In the genomic region with DNA sequence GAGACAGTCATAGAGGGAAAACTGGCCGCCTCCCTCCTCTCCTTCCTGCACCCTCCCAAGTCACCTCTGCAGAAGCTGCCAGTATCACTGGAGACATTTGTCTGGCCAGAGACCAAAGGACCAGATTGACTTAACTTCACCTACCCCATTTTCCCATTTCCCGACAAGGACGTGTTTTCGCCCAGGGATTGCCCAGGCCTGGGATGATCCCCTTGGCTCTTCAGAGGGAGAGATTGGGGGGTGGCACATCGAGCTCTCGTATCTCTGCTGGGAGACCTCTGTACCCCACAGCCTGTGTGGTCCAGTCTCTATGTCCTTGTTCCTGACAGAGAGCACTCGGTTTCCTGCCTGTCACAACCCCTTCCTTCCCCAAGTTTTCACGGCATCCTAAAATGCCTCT, we compare ENCODE assay signal across 26 cellular contexts. TPM values are rescaled to one million over a fixed set of nuclear protein-coding genes. Genes with fewer than 3 reads are reported as not detected.
DNase-seq lines count a peak whose midpoint lies in the region; ATAC-seq, FAIRE-seq and TF ChIP-seq lines count a peak whose summit lies in the region.
"Had no signal": no experiment of that assay in that cellular context is flagged by ENCODE, and none has a peak within 500 bp of the region (broad histone marks: within the 10 kb centered on the region; RNA-seq: fewer than 3 reads in every experiment).

No MANE protein-coding gene starts in this region.

- H2BK20ac ChIP-seq in H9 (ENCODE audit: low read depth, low read length, poor library complexity, severe bottlenecking) (no peak overlapping the region), H1 (ENCODE audit: low read length) (no peak overlapping the region)

- peaks cover 13% of the 10 kb centered on the region; the same call in 1 of the 2 replicates for H3K4me1 ChIP-seq in H9 (ENCODE audit: insufficient read depth, low read length)
- peaks cover 16 to 51% (median 27%) of the 10 kb centered on the region in 4 experiments for H3K4me1 ChIP-seq in H1 (replicated peaks in 1 of 4; ENCODE audit: control insufficient read depth in 3 of 4, insufficient read depth in 4 of 4, low read length in 3 of 4)
- peaks cover 56 to 87% of the 10 kb centered on the region in 2 donors for H3K4me1 ChIP-seq in gastrocnemius medialis
- peaks cover 11% of the 10 kb centered on the region for H3K4me1 ChIP-seq in ovary (ENCODE audit: insufficient read depth)

- H3K27me3 Mint-ChIP-seq in H9 (ENCODE audit: low read depth) (no peaks in the 10 kb centered on the region), neural crest cell (ENCODE audit: low read depth) (peaks cover 10% of the 10 kb centered on the region)

- no peak overlapping the region for H4K91ac ChIP-seq in H9 (ENCODE audit: insufficient read length, low read depth, low read length)
- no peak overlapping the region for H4K91ac ChIP-seq in H1 (replicated peaks; ENCODE audit: insufficient read length, low read length)

- no peak overlapping the region for H3K14ac ChIP-seq in H9 (ENCODE audit: insufficient read depth, low read length)
- no peak overlapping the region for H3K14ac ChIP-seq in H1 (ENCODE audit: insufficient read length)

- H3K27ac Mint-ChIP-seq in H9 (peak overlapping the region; percentile 86 to 95 (median 93); a peak in 5 of 7 replicates), neural crest cell (ENCODE audit: unreplicated experiment) (peak overlapping the region; percentile 35)

- H3K9me3 Mint-ChIP-seq in H9 (no peaks in the 10 kb centered on the region), neural crest cell (no peaks in the 10 kb centered on the region)
- H3K9me3 Mint-ChIP-seq: CD4-positive, alpha-beta memory T cell had no signal

- H3K79me1 ChIP-seq in H9 (ENCODE audit: insufficient read depth, low read depth, low read length, poor library complexity, severe bottlenecking) = peaks cover 21% of the 10 kb centered on the region
- H3K79me1 ChIP-seq in H1 (ENCODE audit: low read depth, low read length) = peaks cover 41% of the 10 kb centered on the region

- no peak overlapping the region for H3K27ac ChIP-seq in H9 (ENCODE audit: insufficient read length, low read depth, low read length)
- no peak overlapping the region for H3K27ac ChIP-seq in H1 (ENCODE audit: low read depth, low read length)
- H3K27ac ChIP-seq in gastrocnemius medialis = peak overlapping the region; percentile 17 to 94 (median 57)
- H3K27ac ChIP-seq in ovary = no peak overlapping the region
- H3K27ac ChIP-seq: HL-60, PC-9 had no signal

- TF ChIP-seq EP300 in H1 (IDR thresholded peaks at IDR 0.05; ENCODE audit: borderline replicate concordance in 1 of 2, low read depth in 2 of 2, low read length in 2 of 2) (no peak), ovary (IDR thresholded peaks at IDR 0.05) (no peak)

- H4K20me1 ChIP-seq in H9 (ENCODE audit: control insufficient read depth, insufficient read depth, insufficient read length) (peaks cover 4% of the 10 kb centered on the region), H1 (replicated peaks in 1 of 2; ENCODE audit: control insufficient read depth in 1 of 2, insufficient read depth in 2 of 2, low read length in 2 of 2) (peaks cover 17 to 40% of the 10 kb centered on the region in 2 experiments)

- H3K27me3 ChIP-seq in H9 (ENCODE audit: insufficient read depth, low read length) = no peaks in the 10 kb centered on the region
- no peaks in the 10 kb centered on the region for H3K27me3 ChIP-seq in H1 (replicated peaks in 1 of 4; ENCODE audit: control insufficient read depth in 3 of 4, extremely low read depth in 1 of 4, insufficient read depth in 3 of 4, low read length in 3 of 4)
- H3K27me3 ChIP-seq in gastrocnemius medialis = no peaks in the 10 kb centered on the region
- no peaks in the 10 kb centered on the region for H3K27me3 ChIP-seq in ovary

- no peak overlapping the region for H3K56ac ChIP-seq in H9 (ENCODE audit: insufficient read length, low read depth, low read length)
- no peak overlapping the region for H3K56ac ChIP-seq in H1 (replicated peaks; ENCODE audit: insufficient read length, low read depth, low read length)

- FAIRE-seq in H1 (lab: Jason Lieb, UNC) = no peak
- FAIRE-seq: A204.1, GM12878 had no signal

- CTCF ChIA-PET in H1 (lab: Charles Lee; ENCODE audit: partially characterized antibody) = interaction anchor here (2.2 to 15.8 kb wide), 5 partner anchors 13 to 30 kb away, joined by 6 to 119 read pairs (median 56); no protein-coding TSS in a partner anchor

- WGBS in H9 (ENCODE audit: extremely low coverage, insufficient read length, low lambda C conversion rate) = no CpG with 5 or more reads among the region's 8 CpGs
- 94% methylated on average over 8 of the region's 8 CpGs; no CpG with 5 or more reads in 1 of the 2 experiments for WGBS in H1 (ENCODE audit: extremely low coverage in 1 of 2, insufficient coverage in 1 of 2, insufficient read length in 1 of 2, insufficient replicate concordance in 2 of 2, low coverage in 1 of 2, low lambda C conversion rate in 2 of 2, missing lambda C conversion rate in 1 of 2), 2 experiments
- WGBS in ovary, 3 donors = 88 to 90% (median 89%) methylated on average over 8 of the region's 8 CpGs

- no peak for TF ChIP-seq RAD21 in H1 (IDR thresholded peaks at IDR 0.05 in 1 of 2, conservative IDR thresholded peaks at IDR 0.05 in 1 of 2; ENCODE audit: low read depth in 2 of 2, low read length in 2 of 2)

- no peak overlapping the region for H2BK12ac ChIP-seq in H9 (ENCODE audit: insufficient read length, low read depth, low read length)
- H2BK12ac ChIP-seq in H1 (ENCODE audit: low read depth, low read length) = no peak overlapping the region

- H3K36me3 ChIP-seq in H1 (ENCODE audit: control insufficient read depth in 2 of 4, insufficient read depth in 4 of 4, low read length in 3 of 4) (peaks cover 3 to 72% (median 9%) of the 10 kb centered on the region in 4 experiments; a peak in 7 of 8 replicates), gastrocnemius medialis (peaks cover 0 to 14% of the 10 kb centered on the region in 2 donors), ovary (no peaks in the 10 kb centered on the region)

- H3K36me3 Mint-ChIP-seq in H9 (ENCODE audit: insufficient read depth in 1 of 3, low read depth in 3 of 3) (peaks cover 33 to 77% (median 52%) of the 10 kb centered on the region in 3 experiments), neural crest cell (ENCODE audit: low read depth) (peaks cover 27% of the 10 kb centered on the region)
- H3K36me3 Mint-ChIP-seq: CD4-positive, alpha-beta memory T cell had no signal

- H2AFZ ChIP-seq in H9 (ENCODE audit: low read length) (no peak overlapping the region), H1 (ENCODE audit: low read length) (no peak overlapping the region)
- H2AFZ ChIP-seq: PC-9 had no signal

- in situ Hi-C loops in gastrocnemius medialis (cut with MboI; ENCODE audit: low sequenced_read_pairs in 4 of 4) = loop anchor here in 1 of 4 donors (25.0 kb wide), 1 partner anchor 930 kb away; no protein-coding TSS in a partner anchor

- no peak overlapping the region for H3K9ac ChIP-seq in H9 (ENCODE audit: extremely low read depth, insufficient read length, low read length)
- H3K9ac ChIP-seq in H1 (replicated peaks in 1 of 4; ENCODE audit: extremely low read depth in 1 of 4, low read depth in 3 of 4, low read length in 3 of 4) = no peak overlapping the region

- no peaks in the 10 kb centered on the region for H3K23me2 ChIP-seq in H9 (ENCODE audit: insufficient read length, low read depth, low read length, poor library complexity, severe bottlenecking)
- no peaks in the 10 kb centered on the region for H3K23me2 ChIP-seq in H1 (ENCODE audit: low read depth, low read length)

- H3K4me3 Mint-ChIP-seq in H9 (no peak overlapping the region), neural crest cell (peak overlapping the region; percentile 72)
- H3K4me3 Mint-ChIP-seq: CD4-positive, alpha-beta memory T cell had no signal

- no peak for TF ChIP-seq CTCF in H9 (conservative IDR thresholded peaks at IDR 0.05)
- no peak for TF ChIP-seq CTCF in H1 (IDR thresholded peaks at IDR 0.05; ENCODE audit: control extremely low read depth in 1 of 3, insufficient read depth in 1 of 3, low read depth in 1 of 3, low read length in 3 of 3)
- no peak for TF ChIP-seq CTCF in neural crest cell (conservative IDR thresholded peaks at IDR 0.05)
- TF ChIP-seq CTCF in gastrocnemius medialis (IDR thresholded peaks at IDR 0.05 in 4 of 5, conservative IDR thresholded peaks at IDR 0.05 in 1 of 5) = no peak
- TF ChIP-seq CTCF in ovary (IDR thresholded peaks at IDR 0.05) = no peak

- no peak overlapping the region for H3K4me3 ChIP-seq in H1 (ENCODE audit: extremely low read depth in 1 of 4, insufficient read depth in 2 of 4, low read depth in 3 of 4, low read length in 4 of 4)
- no peak overlapping the region for H3K4me3 ChIP-seq in gastrocnemius medialis
- no peak overlapping the region for H3K4me3 ChIP-seq in ovary
- H3K4me3 ChIP-seq: GM12878, PC-9 had no signal

- POLR2A ChIA-PET in H1 (lab: Charles Lee; ENCODE audit: partially characterized antibody) = interaction anchor here (0.8 to 1.0 kb wide), 2 partner anchors 8 to 15 kb away, joined by 3 read pairs; no protein-coding TSS in a partner anchor

- no peak for DNase-seq in H9
- DNase-seq in H1 (ENCODE audit: low read depth in 1 of 2, low spot score in 2 of 2) = no peak
- no peak for DNase-seq in neural crest cell (ENCODE audit: low read depth, low spot score)
- no peak for DNase-seq in gastrocnemius medialis
- DNase-seq in DMS 273 treated with DMSO at 0.1 percent for 48 hours (lab: John Stamatoyannopoulos, UW) = no peak
- no peak for DNase-seq in ovary
- DNase-seq in NCI-H82 treated with DMSO at 0.1 percent for 48 hours (lab: John Stamatoyannopoulos, UW; ENCODE audit: unreplicated experiment) = no peak
- DNase-seq in sciatic nerve (ENCODE audit: low spot score) = no peak
- DNase-seq: Calu3; CD4-positive, alpha-beta memory T cell; DMS53; EL; IMR-90; NCI-H1417; NCI-H187; NCI-H2107; NCI-H2227 treated with DMSO at 0.1 percent for 48 hours; NCI-H510A treated with DMSO at 0.1 percent for 48 hours; NCI-H82; PC-9 had no signal

- H3T11ph ChIP-seq in H9 (ENCODE audit: low read length) = no peak overlapping the region

- H3K9me3 ChIP-seq in H9 (ENCODE audit: control insufficient read depth, low read depth, low read length) (no peaks in the 10 kb centered on the region), H1 (ENCODE audit: insufficient read depth in 2 of 2, low read depth in 1 of 2, low read length in 1 of 2) (no peaks in the 10 kb centered on the region), gastrocnemius medialis (no peaks in the 10 kb centered on the region), ovary (no peaks in the 10 kb centered on the region)

- H3K4me2 ChIP-seq in H9 (ENCODE audit: insufficient read depth, insufficient read length, low read length) (no peak overlapping the region), H1 (ENCODE audit: insufficient read depth in 1 of 2, low read depth in 2 of 2, low read length in 2 of 2) (no peak overlapping the region; a peak in 1 of 4 replicates)
- H3K4me2 ChIP-seq: PC-9 had no signal

- H2AK5ac ChIP-seq in H9 (ENCODE audit: insufficient read length, low read length) (no peak overlapping the region), H1 (ENCODE audit: low read depth, low read length) (no peak overlapping the region)

- H4K8ac ChIP-seq in H9 (replicated peaks; ENCODE audit: insufficient read length, low read depth, low read length) = no peak overlapping the region
- no peak overlapping the region; the same call in 1 of the 2 replicates for H4K8ac ChIP-seq in H1 (ENCODE audit: extremely low read depth, insufficient read depth, low read length)

- intact Hi-C loops in gastrocnemius medialis (cut with DNase I; ENCODE audit: low total_unique reads) = no loop called here
- intact Hi-C loops in ovary (cut with DNase I) = no loop called here
- intact Hi-C loops in sciatic nerve (cut with DNase I) = no loop called here

- peaks cover 26% of the 10 kb centered on the region; the same call in 1 of the 2 replicates for H3K79me2 ChIP-seq in H9 (ENCODE audit: insufficient read depth, low read length)
- peaks cover 11 to 83% of the 10 kb centered on the region in 2 experiments; a peak in 3 of 4 replicates for H3K79me2 ChIP-seq in H1 (ENCODE audit: control insufficient read depth in 1 of 2, insufficient read depth in 2 of 2, low read length in 2 of 2)

- H3K4ac ChIP-seq in H9 (ENCODE audit: low read depth, low read length) (no peak overlapping the region), H1 (replicated peaks; ENCODE audit: insufficient read length, low read depth, low read length) (no peak overlapping the region)

- H2BK120ac ChIP-seq in H9 (ENCODE audit: low read depth, low read length, poor library complexity, severe bottlenecking) (no peak overlapping the region), H1 (replicated peaks; ENCODE audit: low read depth, low read length) (no peak overlapping the region)

- H2BK15ac ChIP-seq in H9 (ENCODE audit: low read depth, low read length) = no peak overlapping the region
- no peak overlapping the region for H2BK15ac ChIP-seq in H1 (ENCODE audit: low read length)

- ATAC-seq in gastrocnemius medialis (no peak), sciatic nerve (no peak)
- ATAC-seq: GM12878 had no signal

- H4K5ac ChIP-seq in H9 (ENCODE audit: insufficient read length, low read depth, low read length) (no peak overlapping the region), H1 (ENCODE audit: insufficient read length, low read depth, low read length) (no peak overlapping the region)

- H3K18ac ChIP-seq in H9 (ENCODE audit: insufficient read length, low read depth, low read length) (no peak overlapping the region), H1 (ENCODE audit: extremely low read depth, low read length) (peak overlapping the region; percentile 81)

- H3K4me1 Mint-ChIP-seq in H9 = peaks cover 61 to 64% of the 10 kb centered on the region in 2 experiments
- H3K4me1 Mint-ChIP-seq in neural crest cell = peaks cover 70% of the 10 kb centered on the region

- H3K23ac ChIP-seq in H9 (ENCODE audit: insufficient read length, low read depth, low read length) (no peak overlapping the region), H1 (ENCODE audit: insufficient read length) (no peak overlapping the region)

- H2BK5ac ChIP-seq in H9 (ENCODE audit: insufficient read length, low read length) = no peak overlapping the region
- H2BK5ac ChIP-seq in H1 (ENCODE audit: low read depth, low read length) = 0 out of 2 replicates have a peak overlapping the region, but pooled peaks have one; percentile 0

- no peak for TF ChIP-seq POLR2A in H1 (IDR thresholded peaks at IDR 0.05; ENCODE audit: control extremely low read depth in 1 of 2, low read depth in 2 of 2, low read length in 2 of 2)
- no peak for TF ChIP-seq POLR2A in gastrocnemius medialis (IDR thresholded peaks at IDR 0.05)
- TF ChIP-seq POLR2A in ovary (IDR thresholded peaks at IDR 0.05) = no peak

RNA-seq across cellular contexts. Expression of a gene that starts 31.4 kb away (rescaled TPM):
- total RNA-seq in H9 (2021) = 39.8 and 41.4 TPM in 2 replicates
- 39.8 and 41.8 TPM in 2 replicates for total RNA-seq in H1 (2021; fragmentation: NEBNext Ultra II Directional; extraction: Animal tissue kit (Norgen Biotek cat#: 25700))
- 19.9 and 49.3 TPM in 2 replicates for polyA plus RNA-seq in H1 (2011; rRNA removed)
- polyA plus RNA-seq in H1 (2011; cell fraction: cytosol; rRNA removed) = 22.2 TPM
- polyA plus RNA-seq in H1 (2011; cell fraction: nucleus; rRNA removed) = 36.3 TPM
- polyA plus RNA-seq in H1 (2012, experiment 1 of 2) = 29.1 to 45.4 TPM (median 42.0 TPM) in 4 replicates
- 30.6 TPM for polyA plus RNA-seq in H1 (2012, experiment 2 of 2)
- polyA plus RNA-seq in H1 (2013, experiment 1 of 2) = 21.1 TPM
- polyA plus RNA-seq in H1 (2013, experiment 2 of 2) = 23.0 TPM
- 10.0 and 13.8 TPM in 2 replicates for polyA minus RNA-seq in H1 (2011; rRNA and poly(A)+ RNA removed)
- 25.5 TPM for polyA minus RNA-seq in H1 (2011; cell fraction: cytosol; rRNA and poly(A)+ RNA removed)
- polyA minus RNA-seq in H1 (2011; cell fraction: nucleus; rRNA and poly(A)+ RNA removed) = 27.8 TPM
- total RNA-seq in neural crest cell = 187 and 205 TPM in 2 replicates
- total RNA-seq in gastrocnemius medialis = 100 to 1,000 TPM; 150 to 290 (median 184) TPM
- total RNA-seq in ovary = 10 to 100 TPM; 17.4 to 47.6 (median 31.6) TPM
- polyA plus RNA-seq in ovary = 10 to 100 TPM in 1 of 2 donors, 1 to 10 TPM in 1; 2.8 to 33.6 TPM
- 47.1 TPM for total RNA-seq in sciatic nerve
- total RNA-seq: CD4-positive, alpha-beta memory T cell; GM12878; HT1080; M059J; SK-MEL-5 had no signal
- polyA plus RNA-seq: CD4-positive, alpha-beta memory T cell; GM12878 had no signal

Comparison
In these comparisons a context has a peak if more than half of its experiments do, and no peak if none do; other contexts are left out.
1. H3K27ac ChIP-seq: peak in gastrocnemius medialis (4 of 4); none in H9 (single experiment), H1 (single experiment) and ovary (0 of 2).